ENCODE assay signal across 1 cellular context in the genomic region with DNA sequence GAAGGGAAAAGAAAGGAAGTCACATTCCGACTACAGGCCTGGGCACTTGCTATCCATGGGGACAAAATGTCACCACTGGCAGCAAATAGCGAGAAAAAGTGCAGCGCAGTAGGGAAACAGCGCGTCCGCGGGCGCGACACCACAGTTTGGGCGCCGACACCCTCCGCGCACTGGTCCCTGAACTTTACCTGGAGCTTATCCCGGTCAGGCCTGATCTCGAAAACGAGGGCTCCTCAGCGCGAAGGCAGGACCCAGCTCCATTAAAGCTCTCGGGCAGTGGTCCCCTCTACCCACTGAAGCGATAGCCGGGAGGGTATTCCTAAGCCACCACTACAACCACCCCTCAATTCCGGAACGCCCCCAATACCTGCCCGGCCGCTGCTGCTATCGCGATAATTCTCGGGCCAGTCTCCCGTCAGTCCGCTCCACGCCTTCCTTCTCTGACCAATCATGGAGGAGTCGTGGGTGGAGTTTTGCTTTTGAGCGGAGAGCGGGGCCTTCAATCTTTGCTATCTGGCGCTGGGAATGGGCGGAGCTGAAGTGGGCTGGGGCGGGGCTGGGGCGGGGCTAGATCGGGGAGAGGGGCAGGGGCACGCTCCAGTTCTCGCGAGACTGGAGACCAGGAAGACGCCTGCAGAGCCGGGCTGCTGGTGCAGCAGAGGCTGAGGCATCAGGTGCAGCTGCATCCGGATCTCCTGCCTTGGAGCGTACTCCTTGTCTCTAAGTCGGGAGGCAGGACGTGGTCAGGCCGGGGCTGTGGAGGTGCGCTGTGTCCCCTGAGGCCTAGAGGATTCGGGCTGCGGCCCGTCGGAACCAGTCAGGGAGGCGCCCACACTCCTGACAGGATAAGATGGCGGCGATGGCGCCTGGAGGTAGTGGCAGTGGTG.
TF ChIP-seq lines count a peak whose summit lies in the region.

A gene with protein sequence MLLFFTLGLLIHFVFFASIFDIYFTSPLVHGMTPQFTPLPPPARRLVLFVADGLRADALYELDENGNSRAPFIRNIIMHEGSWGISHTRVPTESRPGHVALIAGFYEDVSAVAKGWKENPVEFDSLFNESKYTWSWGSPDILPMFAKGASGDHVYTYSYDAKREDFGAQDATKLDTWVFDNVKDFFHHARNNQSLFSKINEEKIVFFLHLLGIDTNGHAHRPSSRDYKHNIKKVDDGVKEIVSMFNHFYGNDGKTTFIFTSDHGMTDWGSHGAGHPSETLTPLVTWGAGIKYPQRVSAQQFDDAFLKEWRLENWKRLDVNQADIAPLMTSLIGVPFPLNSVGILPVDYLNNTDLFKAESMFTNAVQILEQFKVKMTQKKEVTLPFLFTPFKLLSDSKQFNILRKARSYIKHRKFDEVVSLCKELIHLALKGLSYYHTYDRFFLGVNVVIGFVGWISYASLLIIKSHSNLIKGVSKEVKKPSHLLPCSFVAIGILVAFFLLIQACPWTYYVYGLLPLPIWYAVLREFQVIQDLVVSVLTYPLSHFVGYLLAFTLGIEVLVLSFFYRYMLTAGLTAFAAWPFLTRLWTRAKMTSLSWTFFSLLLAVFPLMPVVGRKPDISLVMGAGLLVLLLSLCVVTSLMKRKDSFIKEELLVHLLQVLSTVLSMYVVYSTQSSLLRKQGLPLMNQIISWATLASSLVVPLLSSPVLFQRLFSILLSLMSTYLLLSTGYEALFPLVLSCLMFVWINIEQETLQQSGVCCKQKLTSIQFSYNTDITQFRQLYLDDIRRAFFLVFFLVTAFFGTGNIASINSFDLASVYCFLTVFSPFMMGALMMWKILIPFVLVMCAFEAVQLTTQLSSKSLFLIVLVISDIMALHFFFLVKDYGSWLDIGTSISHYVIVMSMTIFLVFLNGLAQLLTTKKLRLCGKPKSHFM (minus strand): TSS at position 401 of the 887 bp plus-strand sequence. CDS start 25,703 bp downstream, outside the sequence.
A gene with protein sequence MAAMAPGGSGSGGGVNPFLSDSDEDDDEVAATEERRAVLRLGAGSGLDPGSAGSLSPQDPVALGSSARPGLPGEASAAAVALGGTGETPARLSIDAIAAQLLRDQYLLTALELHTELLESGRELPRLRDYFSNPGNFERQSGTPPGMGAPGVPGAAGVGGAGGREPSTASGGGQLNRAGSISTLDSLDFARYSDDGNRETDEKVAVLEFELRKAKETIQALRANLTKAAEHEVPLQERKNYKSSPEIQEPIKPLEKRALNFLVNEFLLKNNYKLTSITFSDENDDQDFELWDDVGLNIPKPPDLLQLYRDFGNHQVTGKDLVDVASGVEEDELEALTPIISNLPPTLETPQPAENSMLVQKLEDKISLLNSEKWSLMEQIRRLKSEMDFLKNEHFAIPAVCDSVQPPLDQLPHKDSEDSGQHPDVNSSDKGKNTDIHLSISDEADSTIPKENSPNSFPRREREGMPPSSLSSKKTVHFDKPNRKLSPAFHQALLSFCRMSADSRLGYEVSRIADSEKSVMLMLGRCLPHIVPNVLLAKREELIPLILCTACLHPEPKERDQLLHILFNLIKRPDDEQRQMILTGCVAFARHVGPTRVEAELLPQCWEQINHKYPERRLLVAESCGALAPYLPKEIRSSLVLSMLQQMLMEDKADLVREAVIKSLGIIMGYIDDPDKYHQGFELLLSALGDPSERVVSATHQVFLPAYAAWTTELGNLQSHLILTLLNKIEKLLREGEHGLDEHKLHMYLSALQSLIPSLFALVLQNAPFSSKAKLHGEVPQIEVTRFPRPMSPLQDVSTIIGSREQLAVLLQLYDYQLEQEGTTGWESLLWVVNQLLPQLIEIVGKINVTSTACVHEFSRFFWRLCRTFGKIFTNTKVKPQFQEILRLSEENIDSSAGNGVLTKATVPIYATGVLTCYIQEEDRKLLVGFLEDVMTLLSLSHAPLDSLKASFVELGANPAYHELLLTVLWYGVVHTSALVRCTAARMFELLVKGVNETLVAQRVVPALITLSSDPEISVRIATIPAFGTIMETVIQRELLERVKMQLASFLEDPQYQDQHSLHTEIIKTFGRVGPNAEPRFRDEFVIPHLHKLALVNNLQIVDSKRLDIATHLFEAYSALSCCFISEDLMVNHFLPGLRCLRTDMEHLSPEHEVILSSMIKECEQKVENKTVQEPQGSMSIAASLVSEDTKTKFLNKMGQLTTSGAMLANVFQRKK (plus strand): TSS at position 600 of the 887 bp plus-strand sequence. CDS start 251 bp downstream, at position 851.

TF ChIP-seq in IMR-90, 13 proteins besides CTCF, POLR2A, EP300 and RAD21:
- TF ChIP-seq BHLHE40 (IDR thresholded peaks at IDR 0.05; ENCODE audit: low read depth, low read length) = no peak
- TF ChIP-seq MAZ (IDR thresholded peaks at IDR 0.05; ENCODE audit: borderline replicate concordance, low read depth, low read length) = peak; percentile 76; the same call in 1 of the 2 replicates
- TF ChIP-seq MXI1 (IDR thresholded peaks at IDR 0.05; ENCODE audit: borderline replicate concordance, low read depth, low read length) = peak; percentile 11; the same call in 1 of the 2 replicates
TF ChIP-seq in IMR-90: peak in this region for 2.
